7 cellular contexts compared by ENCODE assay signal in the genomic region with DNA sequence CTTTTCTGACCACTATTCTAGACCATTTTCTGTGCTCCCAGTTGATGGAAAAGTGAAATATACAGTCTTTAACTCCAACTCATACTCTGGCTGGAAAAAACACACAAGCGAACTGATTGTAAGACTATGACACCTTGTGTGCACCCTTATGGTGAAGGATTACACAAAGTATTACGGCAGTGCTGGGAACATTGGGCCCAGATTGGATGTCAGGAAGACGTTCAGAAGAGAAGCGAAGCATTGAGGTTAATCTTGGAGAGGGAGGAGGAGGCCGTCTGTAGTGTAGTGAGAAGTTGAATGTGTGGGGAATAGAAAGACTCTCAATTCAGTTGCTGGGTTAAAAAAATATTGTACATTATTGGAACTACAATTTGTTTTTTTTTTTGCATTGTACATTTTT. TPM values are rescaled to one million over a fixed set of nuclear protein-coding genes. Genes with fewer than 3 reads are reported as not detected.
"Had no signal": no experiment of that assay in that cellular context is flagged by ENCODE, and none has a peak within 500 bp of the region (broad histone marks: within the 10 kb centered on the region; RNA-seq: fewer than 3 reads in every experiment).

No MANE protein-coding gene starts in this region.

- H3K4me1 Mint-ChIP-seq: IgD-negative memory B cell had no signal

- H3K4me3 ChIP-seq: GM23338 had no signal

- H3K36me3 Mint-ChIP-seq: IgD-negative memory B cell had no signal

- H3K27ac Mint-ChIP-seq: GM23338, IgD-negative memory B cell had no signal

- H3K27ac ChIP-seq: HL-60 had no signal

- H3K27me3 Mint-ChIP-seq: IgD-negative memory B cell had no signal

- H3K4me3 Mint-ChIP-seq: GM23338, H9, IgD-negative memory B cell had no signal

- H2AFZ ChIP-seq: GM23338 had no signal

- H3K9me3 Mint-ChIP-seq: H9 had no signal

- H3K4me2 ChIP-seq: GM23338 had no signal

- DNase-seq: H9 had no signal

- ATAC-seq: HepG2 had no signal

RNA-seq across cellular contexts. Expression of gene GRIA2, which starts 50.0 kb away (rescaled TPM):
- total RNA-seq: GM23338, H1, H9, HepG2, HT1080 had no signal
